Comparison of ENCODE assay signal across 16 cellular contexts in genomic region chr5:153926201-153926600, GRCh38.
"Had no signal": no experiment of that assay in that cellular context is flagged by ENCODE, and none has a peak within 500 bp of the region (broad histone marks: within the 10 kb centered on the region; RNA-seq: fewer than 3 reads in every experiment).

No MANE protein-coding gene starts in this region.

- H3K4me3 ChIP-seq: dorsolateral prefrontal cortex, heart left ventricle, lung, pancreas, tibial nerve, upper lobe of right lung, vagina had no signal

- DNase-seq: dorsolateral prefrontal cortex; effector CD8-positive, alpha-beta T cell; heart left ventricle; hippocampal formation; left colon; left ventricle myocardium superior; mesendoderm; naive B cell; occipital lobe; pancreas; right cardiac atrium; stimulated activated CD4-positive, alpha-beta T cell treated with anti-CD3 and anti-CD28 coated beads, Interleukin-4, amount 100 ng/mL, for 1 hour; upper lobe of right lung had no signal
